In genomic region chr22:39267966-39268365, GRCh38 we compare ENCODE assay signal across 1 cellular context.
TF ChIP-seq lines count a peak whose summit lies in the region.

No MANE protein-coding gene starts in this region.

TF ChIP-seq in endothelial cell of umbilical vein, 7 proteins besides CTCF, POLR2A, EP300 and RAD21:
- no peak for TF ChIP-seq MAX (IDR thresholded peaks at IDR 0.05; ENCODE audit: insufficient read depth, insufficient read length)
- TF ChIP-seq MYC (IDR thresholded peaks at IDR 0.05; ENCODE audit: low read depth, low read length): no peak
- no peak for TF ChIP-seq FOS (IDR thresholded peaks at IDR 0.05; ENCODE audit: borderline replicate concordance, insufficient read depth, low read length)
- no peak for TF ChIP-seq JUN (IDR thresholded peaks at IDR 0.05; ENCODE audit: borderline replicate concordance, insufficient read depth, insufficient read length, low read depth)
- TF ChIP-seq GATA2 (IDR thresholded peaks at IDR 0.05; ENCODE audit: insufficient read depth, insufficient read length, low read depth, low read length): no peak
- no peak for TF ChIP-seq POLR2AphosphoS5 (IDR thresholded peaks at IDR 0.05; ENCODE audit: insufficient read depth, low read depth, low read length)
- TF ChIP-seq EZH2 (IDR thresholded peaks at IDR 0.05; ENCODE audit: borderline replicate concordance, low read depth, low read length, severe bottlenecking): no peak
